ENCODE assay signal across 1 cellular context in the genomic region with DNA sequence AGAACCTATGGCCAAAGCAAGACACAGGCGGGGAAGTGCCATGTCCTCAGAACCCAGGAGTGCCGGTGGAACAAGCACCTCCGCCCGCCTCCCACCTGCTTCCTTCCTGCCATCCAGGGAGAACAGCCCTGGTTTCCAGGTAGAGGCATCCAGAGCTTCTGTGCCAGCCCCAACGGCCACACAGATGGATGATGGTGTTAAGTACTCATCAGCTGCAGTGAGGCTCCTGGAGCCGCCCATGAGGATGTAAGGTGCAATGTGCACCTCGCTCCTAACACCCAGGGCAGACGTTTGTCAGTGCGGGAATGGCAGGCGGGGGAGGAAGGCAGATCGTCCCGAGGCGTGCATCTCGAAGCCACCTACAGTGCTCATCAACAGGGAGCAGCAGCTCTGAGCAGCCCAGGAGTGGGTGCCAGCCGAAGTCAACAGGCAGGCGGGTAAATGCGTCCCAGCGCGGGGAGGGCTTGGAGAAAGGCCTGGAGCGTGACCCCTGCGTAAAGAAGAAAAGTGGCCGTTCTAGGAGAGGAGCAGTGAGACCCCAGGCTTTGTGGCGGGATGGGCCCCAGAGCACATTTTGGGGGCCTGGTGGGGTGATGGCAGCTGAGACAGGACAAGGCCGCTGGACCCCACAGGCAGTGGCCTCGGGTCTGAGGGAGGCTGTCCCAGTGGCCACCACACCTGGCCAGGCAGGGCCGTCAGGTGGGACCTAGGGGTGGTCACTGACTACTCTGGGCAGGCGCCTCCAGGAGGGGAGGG.
TF ChIP-seq lines count a peak whose summit lies in the region.

No MANE protein-coding gene starts in this region.

TF ChIP-seq in H1, 55 proteins besides CTCF, POLR2A, EP300 and RAD21:
- TF ChIP-seq RXRA (IDR thresholded peaks at IDR 0.05; ENCODE audit: insufficient read depth, low read depth, low read length), result no peak
- no peak for TF ChIP-seq HDAC2 (IDR thresholded peaks at IDR 0.05; ENCODE audit: borderline replicate concordance in 1 of 2, low read depth in 2 of 2, low read length in 2 of 2)
- TF ChIP-seq CEBPB (IDR thresholded peaks at IDR 0.05; ENCODE audit: low read depth, low read length), result no peak
- TF ChIP-seq SAP30 (IDR thresholded peaks at IDR 0.05; ENCODE audit: insufficient read depth, insufficient replicate concordance, low read length), result no peak
- no peak for TF ChIP-seq BCL11A (IDR thresholded peaks at IDR 0.05; ENCODE audit: low read depth in 2 of 2, low read length in 2 of 2)
